In the genomic region with DNA sequence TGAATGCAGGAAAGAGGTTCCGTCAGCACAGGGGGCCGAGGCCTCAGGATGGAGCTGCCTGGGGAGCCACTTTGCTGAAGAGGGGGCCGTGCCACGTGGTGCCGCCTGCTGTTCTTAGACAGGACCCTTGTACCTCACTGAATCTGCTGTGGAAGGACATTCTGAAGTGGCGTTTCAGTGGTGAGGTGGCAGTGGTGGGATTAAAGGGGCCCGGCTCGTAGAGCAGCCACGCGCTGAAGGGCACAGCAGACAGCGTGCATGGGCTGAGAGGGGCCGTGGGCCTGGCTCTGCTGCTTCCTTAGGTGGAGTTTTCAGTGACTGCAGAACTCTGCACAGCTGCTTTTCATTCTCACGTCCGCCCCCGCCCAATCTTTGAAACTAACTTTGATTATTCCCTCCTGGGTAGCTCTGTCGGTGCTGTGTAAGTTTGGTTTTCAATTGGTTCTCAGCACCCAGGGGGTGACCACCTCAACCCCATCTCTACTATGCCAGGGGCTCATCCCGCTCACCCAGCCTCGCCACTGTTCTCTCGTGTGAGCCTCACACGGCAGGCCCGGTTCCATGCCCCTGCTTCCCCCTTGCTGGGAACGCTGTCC, we compare ENCODE assay signal across 20 cellular contexts.
DNase-seq lines count a peak whose midpoint lies in the region; ATAC-seq and TF ChIP-seq lines count a peak whose summit lies in the region.
"Had no signal": no experiment of that assay in that cellular context is flagged by ENCODE, and none has a peak within 500 bp of the region (broad histone marks: within the 10 kb centered on the region; RNA-seq: fewer than 3 reads in every experiment).

No MANE protein-coding gene starts in this region.

- ATAC-seq in HG02973 (IDR thresholded peaks at IDR 0.05; ENCODE audit: unreplicated experiment), result no peak
- ATAC-seq in GM21515 (IDR thresholded peaks at IDR 0.05; ENCODE audit: unreplicated experiment), result no peak
- ATAC-seq: SK-N-SH treated with all-trans-retinoic acid at 6 μM for 48 hours had no signal

- H3K9me3 Mint-ChIP-seq in brain (no peaks in the 10 kb centered on the region), neural crest cell (no peaks in the 10 kb centered on the region)
- H3K9me3 Mint-ChIP-seq: activated T-helper 1 cell treated with anti-CD3 and anti-CD28 coated beads, Interleukin-12 subunit alpha, Interleukin-12 subunit beta, Interleukin-2, Interleukin-4 antibody, amounts not matched to agents 30 ng/mL and 10 ng/mL and 1 ng/mL, durations not matched to agents 14 hours and 24 hours and 36 hours; type B pancreatic cell had no signal

- H3K36me3 Mint-ChIP-seq in brain (peaks cover 64% of the 10 kb centered on the region), neural crest cell (ENCODE audit: low read depth) (peaks cover 29% of the 10 kb centered on the region)

- H3K9me3 ChIP-seq in thyroid gland, result no peaks in the 10 kb centered on the region

- H3K27ac Mint-ChIP-seq in brain (peak overlapping the region in 3 of 5 experiments; percentile 31 to 58 (median 45)), neural crest cell (ENCODE audit: unreplicated experiment) (peak overlapping the region; percentile 20)

- H3K4me1 Mint-ChIP-seq in brain (peaks cover 19% of the 10 kb centered on the region), neural crest cell (peaks cover 57% of the 10 kb centered on the region)

- WGBS in thyroid gland, 2 donors, result 79 to 89% methylated on average over 22 of the region's 22 CpGs

- H3K27me3 Mint-ChIP-seq in brain (no peaks in the 10 kb centered on the region), neural crest cell (ENCODE audit: low read depth) (no peaks in the 10 kb centered on the region)
- H3K27me3 Mint-ChIP-seq: type B pancreatic cell had no signal

- no peaks in the 10 kb centered on the region for H3K27me3 ChIP-seq in thyroid gland

- no peak for TF ChIP-seq POLR2A in thyroid gland (IDR thresholded peaks at IDR 0.05)

- peak; percentile 53 for DNase-seq in activated effector memory CD4-positive, alpha-beta T cell treated with anti-CD3 and anti-CD28 coated beads, Interleukin-2, amount 50 U/mL, for 16 hours
- DNase-seq in activated effector memory CD4-positive, alpha-beta T cell treated with Interleukin-2 at 50 U/mL for 16 hours, result no peak
- DNase-seq in neural crest cell (ENCODE audit: low read depth, low spot score) (no peak), thyroid gland (no peak), NCI-H187 (lab: John Stamatoyannopoulos, UW) (no peak)
- DNase-seq: dermis blood vessel endothelial cell, foreskin melanocyte, GF-D8, HCEC 1CT, kidney glomerular epithelial cell, midbrain, NCI-H1436 treated with DMSO at 0.1 percent for 48 hours had no signal

- TF ChIP-seq CTCF in brain (conservative IDR thresholded peaks at IDR 0.05), result no peak
- no peak for TF ChIP-seq CTCF in neural crest cell (conservative IDR thresholded peaks at IDR 0.05)
- TF ChIP-seq CTCF in thyroid gland (IDR thresholded peaks at IDR 0.05), result no peak

- intact Hi-C loops in thyroid gland (cut with DNase I), result loop anchor here (10.0 kb wide), 1 partner anchor 116 kb away; no protein-coding TSS in a partner anchor

- H3K27ac ChIP-seq in thyroid gland, result peak overlapping the region in 2 of 3 donors; percentile 22 to 59
- H3K27ac ChIP-seq: 22Rv1, C4-2B had no signal

- peaks cover 28 to 49% of the 10 kb centered on the region in 2 donors for H3K4me1 ChIP-seq in thyroid gland

- no peak overlapping the region for H3K4me3 ChIP-seq in thyroid gland (replicated peaks in 1 of 3)

- H3K36me3 ChIP-seq in thyroid gland, result peaks cover 76 to 78% of the 10 kb centered on the region in 2 donors

- no peak overlapping the region for H3K4me3 Mint-ChIP-seq in brain
- no peak overlapping the region for H3K4me3 Mint-ChIP-seq in neural crest cell
- H3K4me3 Mint-ChIP-seq: activated T-helper 1 cell treated with anti-CD3 and anti-CD28 coated beads, Interleukin-12 subunit alpha, Interleukin-12 subunit beta, Interleukin-2, Interleukin-4 antibody, amounts not matched to agents 30 ng/mL and 10 ng/mL and 1 ng/mL, durations not matched to agents 14 hours and 24 hours and 36 hours; type B pancreatic cell had no signal
